In genomic region chr4:81093720-81094401, GRCh38 we compare ENCODE assay signal across 21 cellular contexts.
"Had no signal": no experiment of that assay in that cellular context is flagged by ENCODE, and none has a peak within 500 bp of the region (broad histone marks: within the 10 kb centered on the region; RNA-seq: fewer than 3 reads in every experiment).

No MANE protein-coding gene starts in this region.

- H3K4me3 ChIP-seq: coronary artery, dorsolateral prefrontal cortex, esophagus muscularis mucosa, gastroesophageal sphincter, heart right ventricle, left lung, lower lobe of right lung, mucosa of descending colon had no signal

- DNase-seq: dermis blood vessel endothelial cell; dorsolateral prefrontal cortex; effector CD4-positive, alpha-beta T cell; effector memory CD4-positive, alpha-beta T cell; foreskin keratinocyte; heart right ventricle; hippocampal formation; left cardiac atrium; left lung; lower lobe of right lung; mesenchymal stem cell; mucosa of descending colon; naive B cell had no signal

- H3K27me3 ChIP-seq: esophagus muscularis mucosa, foreskin keratinocyte, gastroesophageal sphincter, heart right ventricle, left lung had no signal

- H3K27ac ChIP-seq: coronary artery, dorsolateral prefrontal cortex, esophagus muscularis mucosa, foreskin keratinocyte, gastroesophageal sphincter, heart right ventricle, left lung, lower lobe of right lung had no signal

- H3K4me1 ChIP-seq: esophagus muscularis mucosa, foreskin keratinocyte, gastroesophageal sphincter, left lung, lower lobe of right lung had no signal

- H3K9me3 ChIP-seq: esophagus muscularis mucosa, gastroesophageal sphincter, lower lobe of right lung, mucosa of descending colon had no signal

- FAIRE-seq: colon, endothelial cell of umbilical vein, frontal cortex, islet of Langerhans, keratinocyte had no signal

- H3K36me3 ChIP-seq: esophagus muscularis mucosa, gastroesophageal sphincter, heart right ventricle, left lung, lower lobe of right lung had no signal
